21 cellular contexts compared by ENCODE assay signal in the genomic region with DNA sequence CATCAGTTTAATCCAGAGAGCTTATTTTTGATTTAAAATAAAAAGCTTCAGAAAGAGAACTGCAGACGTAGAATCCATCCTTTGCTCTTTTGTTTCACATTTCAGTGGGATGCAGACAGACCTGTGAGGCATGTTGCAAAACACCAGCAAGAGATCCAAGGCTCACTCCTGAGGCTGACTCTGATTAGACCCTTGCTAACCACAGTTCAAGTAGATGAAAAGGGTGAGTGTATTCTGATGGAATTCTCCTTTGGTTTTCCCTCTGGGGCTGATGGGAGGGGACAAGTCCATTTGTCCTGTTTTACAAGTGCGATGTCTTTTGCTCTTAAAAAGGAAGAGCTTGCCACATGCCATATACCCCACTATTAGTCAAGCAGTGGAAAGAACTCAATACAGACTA.
"Had no signal": no experiment of that assay in that cellular context is flagged by ENCODE, and none has a peak within 500 bp of the region (broad histone marks: within the 10 kb centered on the region; RNA-seq: fewer than 3 reads in every experiment).

No MANE protein-coding gene starts in this region.

- H3K27ac Mint-ChIP-seq: activated CD4-positive, alpha-beta T cell treated with anti-CD3 and anti-CD28 coated beads, Interleukin-2, amount 10 ng/mL, durations not matched to agents 7 days and 5 days; activated CD8-positive, alpha-beta memory T cell treated with anti-CD3 and anti-CD28 coated beads, Interleukin-2, amount 10 ng/mL, durations not matched to agents 7 days and 5 days; activated CD8-positive, alpha-beta T cell treated with anti-CD3 and anti-CD28 coated beads for 36 hours; activated naive CD8-positive, alpha-beta T cell; activated T-helper 1 cell treated with anti-CD3 and anti-CD28 coated beads, Interleukin-12 subunit alpha, Interleukin-12 subunit beta, Interleukin-2, Interleukin-4 antibody, amounts not matched to agents 30 ng/mL and 10 ng/mL and 1 ng/mL, durations not matched to agents 14 hours and 24 hours and 36 hours; naive thymus-derived CD4-positive, alpha-beta T cell; stimulated activated naive CD8-positive, alpha-beta T cell treated with anti-CD3 and anti-CD28 coated beads, Interleukin-15, Interleukin-2, amounts not matched to agents 100 ng/mL and 50 ng/mL, for 24 hours had no signal

- H3K36me3 ChIP-seq: adrenal gland, ascending aorta, breast epithelium, esophagus squamous epithelium, heart left ventricle, lower lobe of right lung, tibial nerve, WERI-Rb-1 had no signal

- H3K27me3 ChIP-seq: adrenal gland, ascending aorta, breast epithelium, esophagus squamous epithelium, heart left ventricle, tibial nerve had no signal

- H3K36me3 Mint-ChIP-seq: activated CD8-positive, alpha-beta memory T cell treated with anti-CD3 and anti-CD28 coated beads, Interleukin-2, amount 10 ng/mL, durations not matched to agents 7 days and 5 days; activated naive CD8-positive, alpha-beta T cell; naive thymus-derived CD4-positive, alpha-beta T cell had no signal

- H3K4me1 Mint-ChIP-seq: activated CD4-positive, alpha-beta T cell treated with anti-CD3 and anti-CD28 coated beads, Interleukin-2, amount 10 ng/mL, durations not matched to agents 7 days and 5 days; activated CD8-positive, alpha-beta memory T cell treated with anti-CD3 and anti-CD28 coated beads, Interleukin-2, amount 10 ng/mL, durations not matched to agents 7 days and 5 days; naive thymus-derived CD4-positive, alpha-beta T cell; neural crest cell had no signal

- H3K27ac ChIP-seq: adrenal gland, ascending aorta, coronary artery, esophagus squamous epithelium, heart left ventricle, lower lobe of right lung, tibial nerve, WERI-Rb-1 had no signal

- DNase-seq: activated CD4-positive, alpha-beta T cell treated with anti-CD3 and anti-CD28 coated beads, Interleukin-2, amount 10 ng/mL, durations not matched to agents 7 days and 5 days; activated CD4-positive, CD25-positive, alpha-beta regulatory T cell treated with anti-CD3 and anti-CD28 coated beads, Interleukin-2, amount 50 U/mL, for 72 hours; activated CD8-positive, alpha-beta memory T cell treated with anti-CD3 and anti-CD28 coated beads, Interleukin-2, amount 10 ng/mL, durations not matched to agents 7 days and 5 days; activated CD8-positive, alpha-beta T cell treated with anti-CD3 and anti-CD28 coated beads for 36 hours; activated gamma-delta T cell; adrenal gland; esophagus squamous epithelium; heart left ventricle; lower lobe of right lung; naive thymus-derived CD4-positive, alpha-beta T cell; occipital lobe; stimulated activated CD4-positive, alpha-beta T cell treated with anti-CD3 and anti-CD28 coated beads, Interleukin-4, amount 100 ng/mL, for 4 hours; WERI-Rb-1 had no signal

- H3K9me3 Mint-ChIP-seq: activated CD4-positive, alpha-beta T cell treated with anti-CD3 and anti-CD28 coated beads, Interleukin-2, amount 10 ng/mL, durations not matched to agents 7 days and 5 days; activated CD8-positive, alpha-beta T cell treated with anti-CD3 and anti-CD28 coated beads for 36 hours; neural crest cell; stimulated activated naive CD8-positive, alpha-beta T cell treated with anti-CD3 and anti-CD28 coated beads, Interleukin-15, Interleukin-2, amounts not matched to agents 100 ng/mL and 50 ng/mL, for 24 hours had no signal

- ATAC-seq: activated CD8-positive, alpha-beta memory T cell treated with anti-CD3 and anti-CD28 coated beads, Interleukin-2, amount 10 ng/mL, durations not matched to agents 7 days and 5 days; activated CD8-positive, alpha-beta T cell treated with anti-CD3 and anti-CD28 coated beads for 36 hours; heart left ventricle; lower lobe of right lung; naive thymus-derived CD4-positive, alpha-beta T cell had no signal

- H3K27me3 Mint-ChIP-seq: activated CD4-positive, alpha-beta T cell treated with anti-CD3 and anti-CD28 coated beads, Interleukin-2, amount 10 ng/mL, durations not matched to agents 7 days and 5 days; activated CD8-positive, alpha-beta memory T cell treated with anti-CD3 and anti-CD28 coated beads, Interleukin-2, amount 10 ng/mL, durations not matched to agents 7 days and 5 days; stimulated activated naive CD8-positive, alpha-beta T cell treated with anti-CD3 and anti-CD28 coated beads, Interleukin-15, Interleukin-2, amounts not matched to agents 100 ng/mL and 50 ng/mL, for 24 hours had no signal

- H3K9me3 ChIP-seq: adrenal gland, ascending aorta, breast epithelium, esophagus squamous epithelium, heart left ventricle, lower lobe of right lung, tibial nerve had no signal

- H3K4me1 ChIP-seq: ascending aorta, esophagus squamous epithelium, heart left ventricle, lower lobe of right lung had no signal

- H3K4me3 Mint-ChIP-seq: activated CD4-positive, alpha-beta T cell treated with anti-CD3 and anti-CD28 coated beads, Interleukin-2, amount 10 ng/mL, durations not matched to agents 7 days and 5 days; activated CD8-positive, alpha-beta memory T cell treated with anti-CD3 and anti-CD28 coated beads, Interleukin-2, amount 10 ng/mL, durations not matched to agents 7 days and 5 days; activated CD8-positive, alpha-beta T cell treated with anti-CD3 and anti-CD28 coated beads for 36 hours; activated naive CD8-positive, alpha-beta T cell; activated T-helper 1 cell treated with anti-CD3 and anti-CD28 coated beads, Interleukin-12 subunit alpha, Interleukin-12 subunit beta, Interleukin-2, Interleukin-4 antibody, amounts not matched to agents 30 ng/mL and 10 ng/mL and 1 ng/mL, durations not matched to agents 14 hours and 24 hours and 36 hours; naive thymus-derived CD4-positive, alpha-beta T cell; neural crest cell; stimulated activated naive CD8-positive, alpha-beta T cell treated with anti-CD3 and anti-CD28 coated beads, Interleukin-15, Interleukin-2, amounts not matched to agents 100 ng/mL and 50 ng/mL, for 24 hours had no signal

- H3K4me3 ChIP-seq: adrenal gland, ascending aorta, breast epithelium, coronary artery, esophagus squamous epithelium, heart left ventricle, lower lobe of right lung, tibial nerve had no signal
